In genomic region chr14:105666420-105666819, GRCh38 we compare ENCODE assay signal across 23 cellular contexts.
"Had no signal": no experiment of that assay in that cellular context is flagged by ENCODE, and none has a peak within 500 bp of the region (broad histone marks: within the 10 kb centered on the region; RNA-seq: fewer than 3 reads in every experiment).

No MANE protein-coding gene starts in this region.

- H3K27ac Mint-ChIP-seq: activated naive CD4-positive, alpha-beta T cell treated with anti-CD3 and anti-CD28 coated beads, Interleukin-2, amount 50 U/mL, for 24 hours; activated T-helper 2 cell treated with anti-CD3 and anti-CD28 coated beads, Interferon-gamma antibody, Interleukin-2, Interleukin-4, amounts not matched to agents 10 μg/mL and 5 μg/mL and 100 μg/mL, durations not matched to agents 14 hours and 24 hours and 36 hours; progenitor cell of endocrine pancreas; stimulated activated memory B cell treated with anti-CD40 and anti-IgM and Interleukin-4, amounts not matched to agents 10 μg/mL and 1 μg/mL and 100 μg/mL, for 72 hours had no signal

- H3K4me3 ChIP-seq: adrenal gland, body of pancreas, colonic mucosa, left ventricle myocardium inferior, ovary, right lobe of liver, tibial nerve, uterus had no signal

- H3K9me3 ChIP-seq: adrenal gland, body of pancreas, colonic mucosa, left ventricle myocardium inferior, ovary, right lobe of liver, tibial nerve, uterus had no signal

- H3K36me3 ChIP-seq: adrenal gland, colonic mucosa, left ventricle myocardium inferior, ovary, right lobe of liver, tibial nerve, uterus had no signal

- H3K27me3 Mint-ChIP-seq: activated naive CD4-positive, alpha-beta T cell treated with anti-CD3 and anti-CD28 coated beads, Interleukin-2, amount 50 U/mL, for 24 hours; progenitor cell of endocrine pancreas; stimulated activated memory B cell treated with anti-CD40 and anti-IgM and Interleukin-4, amounts not matched to agents 10 μg/mL and 1 μg/mL and 100 μg/mL, for 72 hours had no signal

- H3K9me3 Mint-ChIP-seq: activated naive CD4-positive, alpha-beta T cell treated with anti-CD3 and anti-CD28 coated beads, Interleukin-2, amount 50 U/mL, for 24 hours; activated T-helper 2 cell treated with anti-CD3 and anti-CD28 coated beads, Interferon-gamma antibody, Interleukin-2, Interleukin-4, amounts not matched to agents 10 μg/mL and 5 μg/mL and 100 μg/mL, durations not matched to agents 14 hours and 24 hours and 36 hours; stimulated activated memory B cell treated with anti-CD40 and anti-IgM and Interleukin-4, amounts not matched to agents 10 μg/mL and 1 μg/mL and 100 μg/mL, for 72 hours had no signal

- FAIRE-seq: endometrium, frontal cortex, islet of Langerhans had no signal

- H3K4me3 Mint-ChIP-seq: activated naive CD4-positive, alpha-beta T cell treated with anti-CD3 and anti-CD28 coated beads, Interleukin-2, amount 50 U/mL, for 24 hours; stimulated activated memory B cell treated with anti-CD40 and anti-IgM and Interleukin-4, amounts not matched to agents 10 μg/mL and 1 μg/mL and 100 μg/mL, for 72 hours had no signal

- H3K4me1 Mint-ChIP-seq: activated naive CD4-positive, alpha-beta T cell treated with anti-CD3 and anti-CD28 coated beads, Interleukin-2, amount 50 U/mL, for 24 hours had no signal

- H3K27me3 ChIP-seq: adrenal gland, body of pancreas, colonic mucosa, ovary, right lobe of liver, tibial nerve, uterus had no signal

- H3K4me1 ChIP-seq: adrenal gland, body of pancreas, colonic mucosa, left ventricle myocardium inferior, uterus had no signal

- H3K27ac ChIP-seq: adrenal gland, body of pancreas, colonic mucosa, epithelial cell of prostate, left ventricle myocardium inferior, ovary, right lobe of liver, tibial nerve, uterus had no signal

- DNase-seq: activated CD4-positive, alpha-beta T cell treated with anti-CD3 and anti-CD28 coated beads for 4 hours; activated CD4-positive, alpha-beta T cell treated with anti-CD3 and anti-CD28 coated beads, Interleukin-2, amount 50 U/mL, for 48 hours; activated CD4-positive, CD25-positive, alpha-beta regulatory T cell; activated T-cell treated with anti-CD3 and anti-CD28 coated beads, Interleukin-2, amount 50 U/mL, for 48 hours; adrenal gland; body of pancreas; colonic mucosa; effector CD8-positive, alpha-beta T cell; glutamatergic neuron; left ventricle myocardium inferior; ovary; right lobe of liver; stimulated activated CD4-positive, alpha-beta T cell treated with anti-CD3 and anti-CD28 coated beads, Interleukin-4, amount 100 ng/mL, for 24 hours; uterus had no signal

- H3K36me3 Mint-ChIP-seq: activated naive CD4-positive, alpha-beta T cell treated with anti-CD3 and anti-CD28 coated beads, Interleukin-2, amount 50 U/mL, for 24 hours; stimulated activated memory B cell treated with anti-CD40 and anti-IgM and Interleukin-4, amounts not matched to agents 10 μg/mL and 1 μg/mL and 100 μg/mL, for 72 hours had no signal

- ATAC-seq: body of pancreas; stimulated activated memory B cell treated with anti-CD40 and anti-IgM and Interleukin-4, amounts not matched to agents 10 μg/mL and 1 μg/mL and 100 μg/mL, for 72 hours had no signal
